In the genomic region with DNA sequence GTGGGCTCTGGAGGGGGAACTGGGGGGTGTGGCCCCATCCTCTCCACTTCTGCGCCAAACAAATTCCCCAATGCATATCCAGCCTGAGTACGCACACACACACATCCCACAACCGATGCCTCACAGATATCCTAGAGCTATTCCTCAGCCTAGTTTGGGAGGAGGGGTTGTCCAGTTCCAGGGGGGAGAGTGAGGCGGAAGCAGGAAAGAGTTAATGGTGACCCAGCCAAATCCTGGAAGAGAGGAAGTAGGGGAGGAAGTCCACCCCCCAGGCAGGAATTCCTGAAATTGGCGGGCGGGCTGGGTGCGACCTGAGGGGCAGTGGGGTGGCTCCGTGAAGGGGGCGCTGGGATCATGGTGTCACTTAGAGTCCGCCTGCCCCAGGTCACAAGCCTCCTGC, we compare ENCODE assay signal across 2 cellular contexts.
TF ChIP-seq lines count a peak whose summit lies in the region.

No MANE protein-coding gene starts in this region.

TF ChIP-seq in liver, 16 proteins besides CTCF, POLR2A, EP300 and RAD21:
- TF ChIP-seq JUND (IDR thresholded peaks at IDR 0.05) (no peak), NR2F2 (IDR thresholded peaks at IDR 0.05) (peak; percentile 54)

TF ChIP-seq in HepG2, 621 proteins besides CTCF, POLR2A, EP300 and RAD21:
- no peak for TF ChIP-seq FOXK2 (IDR thresholded peaks at IDR 0.05)
- TF ChIP-seq ZNF724P (CRISPR knock-in tag; IDR thresholded peaks at IDR 0.05; ENCODE audit: borderline replicate concordance): no peak
- TF ChIP-seq PHB2 (IDR thresholded peaks at IDR 0.05; ENCODE audit: partially characterized antibody): no peak
- no peak for TF ChIP-seq ZEB1 (IDR thresholded peaks at IDR 0.05; ENCODE audit: insufficient replicate concordance, low read depth)
- no peak for TF ChIP-seq GFI1 (CRISPR knock-in tag; IDR thresholded peaks at IDR 0.05; ENCODE audit: borderline replicate concordance)
- no peak for TF ChIP-seq KMT2A (CRISPR knock-in tag; IDR thresholded peaks at IDR 0.05)
- no peak for TF ChIP-seq ZNF296 (CRISPR knock-in tag; conservative IDR thresholded peaks at IDR 0.05)
- no peak for TF ChIP-seq ZSCAN25 (CRISPR knock-in tag; IDR thresholded peaks at IDR 0.05)
- no peak for TF ChIP-seq ZNF333 (CRISPR knock-in tag; IDR thresholded peaks at IDR 0.05; ENCODE audit: borderline replicate concordance)
- no peak for TF ChIP-seq MZF1 (CRISPR knock-in tag; IDR thresholded peaks at IDR 0.05; ENCODE audit: borderline replicate concordance)
- TF ChIP-seq ESRRA (CRISPR knock-in tag; IDR thresholded peaks at IDR 0.05; ENCODE audit: low read depth): no peak
- no peak for TF ChIP-seq ZFP36L2 (CRISPR knock-in tag; IDR thresholded peaks at IDR 0.05)
- TF ChIP-seq SALL1 (CRISPR knock-in tag; IDR thresholded peaks at IDR 0.05): no peak
- TF ChIP-seq KDM5A (IDR thresholded peaks at IDR 0.05; ENCODE audit: borderline replicate concordance, low read length): no peak
- TF ChIP-seq, protein P1, sequence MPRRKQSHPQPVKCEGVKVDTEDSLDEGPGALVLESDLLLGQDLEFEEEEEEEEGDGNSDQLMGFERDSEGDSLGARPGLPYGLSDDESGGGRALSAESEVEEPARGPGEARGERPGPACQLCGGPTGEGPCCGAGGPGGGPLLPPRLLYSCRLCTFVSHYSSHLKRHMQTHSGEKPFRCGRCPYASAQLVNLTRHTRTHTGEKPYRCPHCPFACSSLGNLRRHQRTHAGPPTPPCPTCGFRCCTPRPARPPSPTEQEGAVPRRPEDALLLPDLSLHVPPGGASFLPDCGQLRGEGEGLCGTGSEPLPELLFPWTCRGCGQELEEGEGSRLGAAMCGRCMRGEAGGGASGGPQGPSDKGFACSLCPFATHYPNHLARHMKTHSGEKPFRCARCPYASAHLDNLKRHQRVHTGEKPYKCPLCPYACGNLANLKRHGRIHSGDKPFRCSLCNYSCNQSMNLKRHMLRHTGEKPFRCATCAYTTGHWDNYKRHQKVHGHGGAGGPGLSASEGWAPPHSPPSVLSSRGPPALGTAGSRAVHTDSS (CRISPR knock-in tag; conservative IDR thresholded peaks at IDR 0.05): no peak
- no peak for TF ChIP-seq HIVEP1 (CRISPR knock-in tag; IDR thresholded peaks at IDR 0.05)
- no peak for TF ChIP-seq ZNF446 (CRISPR knock-in tag; IDR thresholded peaks at IDR 0.05)
- no peak for TF ChIP-seq BRCA1 (CRISPR knock-in tag; IDR thresholded peaks at IDR 0.05)
